In the genomic region with DNA sequence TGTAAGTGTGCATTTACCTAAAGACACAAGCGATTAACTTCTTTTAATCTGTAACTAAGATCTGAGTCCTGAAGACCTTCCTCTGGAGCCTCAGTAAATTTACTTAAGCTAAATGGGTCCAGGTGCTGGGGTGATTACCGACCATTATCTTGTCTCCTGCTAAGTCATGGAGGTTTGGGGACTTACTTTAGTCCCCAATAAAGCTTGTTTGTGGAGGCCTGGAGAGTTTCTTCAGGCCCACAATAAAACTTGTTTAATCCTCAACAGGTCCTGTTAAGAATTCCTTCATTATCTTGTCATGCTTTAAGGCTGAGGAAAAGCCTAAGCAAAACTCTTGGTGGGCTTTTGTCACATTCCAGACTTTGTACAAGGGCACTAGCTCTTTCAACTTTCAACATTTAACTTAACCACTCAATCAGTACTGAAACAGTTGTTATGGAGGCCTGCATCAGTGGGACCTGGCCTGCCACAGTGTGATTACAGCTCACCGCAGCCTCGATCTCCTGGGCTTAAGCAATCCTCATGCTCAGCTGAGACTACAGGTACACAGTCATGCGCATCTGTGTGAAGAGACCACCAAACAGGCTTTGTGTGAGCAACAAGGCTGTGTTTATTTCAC, we compare ENCODE assay signal across 25 cellular contexts.
"Had no signal": no experiment of that assay in that cellular context is flagged by ENCODE, and none has a peak within 500 bp of the region (broad histone marks: within the 10 kb centered on the region; RNA-seq: fewer than 3 reads in every experiment).

No MANE protein-coding gene starts in this region.

- H3K4me1 ChIP-seq: breast epithelium, esophagus muscularis mucosa, spleen had no signal

- H3K9me3 Mint-ChIP-seq: activated CD4-positive, alpha-beta memory T cell treated with anti-CD3 and anti-CD28 coated beads, Interleukin-2, amount 10 ng/mL, durations not matched to agents 7 days and 5 days; activated CD4-positive, alpha-beta T cell treated with anti-CD3 and anti-CD28 coated beads, Interleukin-2, amount 10 ng/mL, durations not matched to agents 7 days and 5 days; activated naive CD4-positive, alpha-beta T cell treated with anti-CD3 and anti-CD28 coated beads, Interleukin-2, amount 50 U/mL, for 72 hours; activated T-cell treated with anti-CD3 and anti-CD28 coated beads, Interleukin-2, amount 50 U/mL, for 4 hours; activated T-helper 17 cell treated with anti-CD3 and anti-CD28 coated beads, Interleukin-2, amount 50 U/mL, for 72 hours; central memory CD8-positive, alpha-beta T cell; dendritic cell treated with granulocyte-macrophage colony-stimulating factor and Interleukin-4, amounts not matched to agents 40 ng/mL and 50 ng/mL, for 4 days; T-helper 1 cell treated with Interleukin-12 subunit alpha and Interleukin-12 subunit beta and Interleukin-4 antibody, amounts not matched to agents 30 μg/mL and 1 μg/mL, for 36 hours had no signal

- H3K4me3 Mint-ChIP-seq: activated CD4-positive, alpha-beta memory T cell treated with anti-CD3 and anti-CD28 coated beads, Interleukin-2, amount 10 ng/mL, durations not matched to agents 7 days and 5 days; activated CD4-positive, alpha-beta T cell treated with anti-CD3 and anti-CD28 coated beads, Interleukin-2, amount 10 ng/mL, durations not matched to agents 7 days and 5 days; activated T-cell treated with anti-CD3 and anti-CD28 coated beads, Interleukin-2, amount 50 U/mL, for 4 hours; activated T-helper 17 cell treated with anti-CD3 and anti-CD28 coated beads, Interleukin-2, amount 50 U/mL, for 72 hours; central memory CD8-positive, alpha-beta T cell; dendritic cell treated with granulocyte-macrophage colony-stimulating factor and Interleukin-4, amounts not matched to agents 40 ng/mL and 50 ng/mL, for 4 days; naive thymus-derived CD4-positive, alpha-beta T cell; neural crest cell; T-helper 1 cell treated with Interleukin-12 subunit alpha and Interleukin-12 subunit beta and Interleukin-4 antibody, amounts not matched to agents 30 μg/mL and 1 μg/mL, for 36 hours had no signal

- H3K27ac Mint-ChIP-seq: activated CD4-positive, alpha-beta memory T cell treated with anti-CD3 and anti-CD28 coated beads, Interleukin-2, amount 10 ng/mL, durations not matched to agents 7 days and 5 days; activated CD4-positive, alpha-beta T cell treated with anti-CD3 and anti-CD28 coated beads, Interleukin-2, amount 10 ng/mL, durations not matched to agents 7 days and 5 days; activated naive CD4-positive, alpha-beta T cell treated with anti-CD3 and anti-CD28 coated beads, Interleukin-2, amount 50 U/mL, for 72 hours; activated T-helper 17 cell treated with anti-CD3 and anti-CD28 coated beads, Interleukin-2, amount 50 U/mL, for 72 hours; dendritic cell treated with granulocyte-macrophage colony-stimulating factor and Interleukin-4, amounts not matched to agents 40 ng/mL and 50 ng/mL, for 4 days; naive thymus-derived CD4-positive, alpha-beta T cell; T-helper 1 cell treated with Interleukin-12 subunit alpha and Interleukin-12 subunit beta and Interleukin-4 antibody, amounts not matched to agents 30 μg/mL and 1 μg/mL, for 36 hours had no signal

- ATAC-seq: activated naive CD4-positive, alpha-beta T cell treated with anti-CD3 and anti-CD28 coated beads, Interleukin-2, amount 50 U/mL, for 72 hours; activated T-cell treated with anti-CD3 and anti-CD28 coated beads, Interleukin-2, amount 50 U/mL, for 4 hours; activated T-helper 17 cell treated with anti-CD3 and anti-CD28 coated beads, Interleukin-2, amount 50 U/mL, for 72 hours; naive thymus-derived CD4-positive, alpha-beta T cell; stimulated activated naive CD8-positive, alpha-beta T cell treated with anti-CD3 and anti-CD28 coated beads, Interleukin-15, Interleukin-2, amounts not matched to agents 100 U/mL and 50 U/mL, for 24 hours had no signal

- H3K4me3 ChIP-seq: breast epithelium, esophagus muscularis mucosa, spleen had no signal

- H3K9me3 ChIP-seq: breast epithelium, esophagus muscularis mucosa, testis had no signal

- DNase-seq: activated CD4-positive, alpha-beta memory T cell treated with anti-CD3 and anti-CD28 coated beads, Interleukin-2, amount 10 ng/mL, durations not matched to agents 7 days and 5 days; activated CD4-positive, alpha-beta T cell treated with anti-CD3 and anti-CD28 coated beads, Interleukin-2, amount 10 ng/mL, durations not matched to agents 7 days and 5 days; activated CD4-positive, CD25-positive, alpha-beta regulatory T cell treated with anti-CD3 and anti-CD28 coated beads, Interleukin-2, amount 50 U/mL, for 72 hours; activated CD8-positive, alpha-beta memory T cell treated with anti-CD3 and anti-CD28 coated beads, Interleukin-2, amount 50 U/mL, for 48 hours; activated naive CD4-positive, alpha-beta T cell; activated T-cell treated with anti-CD3 and anti-CD28 coated beads, Interleukin-2, amount 50 U/mL, for 4 hours; left cardiac atrium; mammary epithelial cell; midbrain; naive thymus-derived CD4-positive, alpha-beta T cell; occipital lobe; right cardiac atrium; spleen; stimulated activated naive CD8-positive, alpha-beta T cell treated with anti-CD3 and anti-CD28 coated beads, Interleukin-15, Interleukin-2, amounts not matched to agents 100 U/mL and 50 U/mL, for 24 hours; T-helper 9 cell; testis; trophoblast cell had no signal

- H3K36me3 Mint-ChIP-seq: activated naive CD4-positive, alpha-beta T cell treated with anti-CD3 and anti-CD28 coated beads, Interleukin-2, amount 50 U/mL, for 72 hours; naive thymus-derived CD4-positive, alpha-beta T cell had no signal

- H3K27ac ChIP-seq: breast epithelium, esophagus muscularis mucosa, spleen, testis had no signal

- H3K36me3 ChIP-seq: breast epithelium, esophagus muscularis mucosa, spleen had no signal

- H3K4me1 Mint-ChIP-seq: activated CD4-positive, alpha-beta memory T cell treated with anti-CD3 and anti-CD28 coated beads, Interleukin-2, amount 10 ng/mL, durations not matched to agents 7 days and 5 days; activated CD4-positive, alpha-beta T cell treated with anti-CD3 and anti-CD28 coated beads, Interleukin-2, amount 10 ng/mL, durations not matched to agents 7 days and 5 days; activated T-helper 17 cell treated with anti-CD3 and anti-CD28 coated beads, Interleukin-2, amount 50 U/mL, for 72 hours; neural crest cell had no signal

- H3K27me3 ChIP-seq: breast epithelium, esophagus muscularis mucosa, spleen, testis had no signal

- H3K27me3 Mint-ChIP-seq: dendritic cell treated with granulocyte-macrophage colony-stimulating factor and Interleukin-4, amounts not matched to agents 40 ng/mL and 50 ng/mL, for 4 days had no signal
